1 cellular context compared by ENCODE assay signal in the genomic region with DNA sequence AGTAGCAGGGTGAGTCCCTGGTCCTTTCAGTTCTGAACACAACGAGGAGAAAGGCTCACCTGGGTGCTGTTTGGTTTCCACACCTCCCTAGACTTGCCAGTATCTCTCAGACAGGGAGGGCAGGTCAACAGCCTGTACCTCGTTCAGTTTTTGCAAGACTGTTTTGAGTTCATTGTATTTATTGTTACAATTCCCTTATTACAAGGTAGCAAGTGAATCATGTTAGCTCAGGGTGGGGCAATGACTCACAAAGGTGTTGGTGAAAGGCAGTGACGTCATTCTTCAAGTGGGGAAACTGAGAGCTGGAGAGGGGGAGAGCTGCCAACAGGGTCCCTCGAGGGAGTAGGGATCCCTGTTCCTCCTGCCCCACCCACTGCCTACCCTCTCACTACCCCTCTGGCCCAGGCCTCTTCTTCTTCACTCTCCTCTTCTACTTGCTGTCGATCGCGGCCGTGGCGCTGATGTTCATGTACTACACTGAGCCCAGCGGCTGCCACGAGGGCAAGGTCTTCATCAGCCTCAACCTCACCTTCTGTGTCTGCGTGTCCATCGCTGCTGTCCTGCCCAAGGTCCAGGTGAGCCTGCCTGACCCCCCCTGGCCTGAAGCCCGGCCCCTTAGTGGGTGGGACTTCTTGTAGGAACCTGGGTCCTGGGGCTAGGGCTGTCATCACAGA.
TF ChIP-seq lines count a peak whose summit lies in the region.

No MANE protein-coding gene starts in this region.

TF ChIP-seq in GM12878, 131 proteins besides CTCF, POLR2A, EP300 and RAD21:
- TF ChIP-seq, protein P1, sequence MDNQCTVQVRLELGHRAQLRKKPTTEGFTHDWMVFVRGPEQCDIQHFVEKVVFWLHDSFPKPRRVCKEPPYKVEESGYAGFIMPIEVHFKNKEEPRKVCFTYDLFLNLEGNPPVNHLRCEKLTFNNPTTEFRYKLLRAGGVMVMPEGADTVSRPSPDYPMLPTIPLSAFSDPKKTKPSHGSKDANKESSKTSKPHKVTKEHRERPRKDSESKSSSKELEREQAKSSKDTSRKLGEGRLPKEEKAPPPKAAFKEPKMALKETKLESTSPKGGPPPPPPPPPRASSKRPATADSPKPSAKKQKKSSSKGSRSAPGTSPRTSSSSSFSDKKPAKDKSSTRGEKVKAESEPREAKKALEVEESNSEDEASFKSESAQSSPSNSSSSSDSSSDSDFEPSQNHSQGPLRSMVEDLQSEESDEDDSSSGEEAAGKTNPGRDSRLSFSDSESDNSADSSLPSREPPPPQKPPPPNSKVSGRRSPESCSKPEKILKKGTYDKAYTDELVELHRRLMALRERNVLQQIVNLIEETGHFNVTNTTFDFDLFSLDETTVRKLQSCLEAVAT (IDR thresholded peaks at IDR 0.05), result peak; percentile 75
- TF ChIP-seq TCF7 (IDR thresholded peaks at IDR 0.05; ENCODE audit: borderline replicate concordance) (no peak), ATF7 (IDR thresholded peaks at IDR 0.05; ENCODE audit: low read depth) (peak; percentile 93), MTA2 (IDR thresholded peaks at IDR 0.05; ENCODE audit: low read depth) (no peak)
- TF ChIP-seq, protein P2, sequence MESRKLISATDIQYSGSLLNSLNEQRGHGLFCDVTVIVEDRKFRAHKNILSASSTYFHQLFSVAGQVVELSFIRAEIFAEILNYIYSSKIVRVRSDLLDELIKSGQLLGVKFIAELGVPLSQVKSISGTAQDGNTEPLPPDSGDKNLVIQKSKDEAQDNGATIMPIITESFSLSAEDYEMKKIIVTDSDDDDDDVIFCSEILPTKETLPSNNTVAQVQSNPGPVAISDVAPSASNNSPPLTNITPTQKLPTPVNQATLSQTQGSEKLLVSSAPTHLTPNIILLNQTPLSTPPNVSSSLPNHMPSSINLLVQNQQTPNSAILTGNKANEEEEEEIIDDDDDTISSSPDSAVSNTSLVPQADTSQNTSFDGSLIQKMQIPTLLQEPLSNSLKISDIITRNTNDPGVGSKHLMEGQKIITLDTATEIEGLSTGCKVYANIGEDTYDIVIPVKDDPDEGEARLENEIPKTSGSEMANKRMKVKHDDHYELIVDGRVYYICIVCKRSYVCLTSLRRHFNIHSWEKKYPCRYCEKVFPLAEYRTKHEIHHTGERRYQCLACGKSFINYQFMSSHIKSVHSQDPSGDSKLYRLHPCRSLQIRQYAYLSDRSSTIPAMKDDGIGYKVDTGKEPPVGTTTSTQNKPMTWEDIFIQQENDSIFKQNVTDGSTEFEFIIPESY (IDR thresholded peaks at IDR 0.05), result peak; percentile 59; the same call in 1 of the 2 replicates
